22 cellular contexts compared by ENCODE assay signal in the genomic region with DNA sequence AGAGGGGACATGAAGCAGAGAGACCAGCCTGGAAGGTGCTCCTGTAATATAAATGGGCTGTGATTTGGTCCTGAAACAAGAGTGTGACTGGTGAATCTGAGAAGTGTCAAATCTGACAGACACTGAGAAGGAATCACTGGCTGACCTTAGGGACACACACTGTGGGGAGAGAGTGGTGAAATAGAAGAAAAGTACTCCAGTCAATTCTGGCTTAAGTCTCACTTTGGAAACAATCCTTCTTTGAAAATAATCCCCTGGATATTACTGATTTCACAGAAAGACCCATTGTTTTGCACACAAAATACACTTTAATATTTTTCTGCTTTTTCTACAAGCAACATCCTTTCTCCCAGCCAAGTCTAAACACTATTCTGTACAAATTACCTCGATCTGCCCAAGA.
DNase-seq lines count a peak whose midpoint lies in the region; ATAC-seq and TF ChIP-seq lines count a peak whose summit lies in the region.
"Had no signal": no experiment of that assay in that cellular context is flagged by ENCODE, and none has a peak within 500 bp of the region (broad histone marks: within the 10 kb centered on the region; RNA-seq: fewer than 3 reads in every experiment).

No MANE protein-coding gene starts in this region.

- H3K27ac ChIP-seq in cingulate gyrus (ENCODE audit: low read depth, low read length): peak overlapping the region; percentile 49
- H3K27ac ChIP-seq: BLaER1, RWPE1, SJCRH30 had no signal

- H3K4me1 Mint-ChIP-seq in nephron: peaks cover 33% of the 10 kb centered on the region
- peaks cover 34% of the 10 kb centered on the region for H3K4me1 Mint-ChIP-seq in activated CD4-positive, alpha-beta T cell treated with anti-CD3 and anti-CD28 coated beads, Interleukin-2, amount 10 ng/mL, durations not matched to agents 7 days and 5 days

- intact Hi-C loops in left ventricle myocardium superior (cut with micrococcal nuclease) (no loop called here), Right ventricle myocardium inferior (cut with DNase I) (no loop called here)

- no peaks in the 10 kb centered on the region for H3K9me3 Mint-ChIP-seq in nephron
- no peaks in the 10 kb centered on the region for H3K9me3 Mint-ChIP-seq in activated CD4-positive, alpha-beta T cell treated with anti-CD3 and anti-CD28 coated beads, Interleukin-2, amount 10 ng/mL, durations not matched to agents 7 days and 5 days
- H3K9me3 Mint-ChIP-seq: CD4-positive, alpha-beta memory T cell had no signal

- no peaks in the 10 kb centered on the region for H3K36me3 Mint-ChIP-seq in nephron (ENCODE audit: low read depth)
- peaks cover 4% of the 10 kb centered on the region for H3K36me3 Mint-ChIP-seq in activated CD4-positive, alpha-beta T cell treated with anti-CD3 and anti-CD28 coated beads, Interleukin-2, amount 10 ng/mL, durations not matched to agents 7 days and 5 days (ENCODE audit: low read depth)

- H3K27ac Mint-ChIP-seq in nephron: peak overlapping the region in 2 of 3 experiments; percentile 10 to 12
- H3K27ac Mint-ChIP-seq in activated CD4-positive, alpha-beta T cell treated with anti-CD3 and anti-CD28 coated beads, Interleukin-2, amount 10 ng/mL, durations not matched to agents 7 days and 5 days: no peak overlapping the region
- H3K27ac Mint-ChIP-seq: CD4-positive, alpha-beta memory T cell had no signal

- H3K27me3 Mint-ChIP-seq in nephron (ENCODE audit: low read depth): no peaks in the 10 kb centered on the region
- H3K27me3 Mint-ChIP-seq in activated CD4-positive, alpha-beta T cell treated with anti-CD3 and anti-CD28 coated beads, Interleukin-2, amount 10 ng/mL, durations not matched to agents 7 days and 5 days: no peaks in the 10 kb centered on the region
- H3K27me3 Mint-ChIP-seq: CD4-positive, alpha-beta memory T cell had no signal

- H3K4me3 Mint-ChIP-seq in nephron: no peak overlapping the region
- H3K4me3 Mint-ChIP-seq in activated CD4-positive, alpha-beta T cell treated with anti-CD3 and anti-CD28 coated beads, Interleukin-2, amount 10 ng/mL, durations not matched to agents 7 days and 5 days: no peak overlapping the region
- H3K4me3 Mint-ChIP-seq: CD4-positive, alpha-beta memory T cell had no signal

- CTCF ChIA-PET in activated CD4-positive, alpha-beta T cell treated with anti-CD3 and anti-CD28 coated beads, Interleukin-2, amount 10 ng/mL, durations not matched to agents 7 days and 5 days (lab: Charles Lee): no interaction called here

- no peak for DNase-seq in left ventricle myocardium superior
- DNase-seq in Right ventricle myocardium inferior (ENCODE audit: missing footprints): no peak
- no peak for DNase-seq in AG08395 (ENCODE audit: low spot score)
- DNase-seq in SKM-1 treated with dmso at 0.1 percent for 144 hours (lab: John Stamatoyannopoulos, UW; ENCODE audit: unreplicated experiment): no peak
- DNase-seq in activated CD4-positive, alpha-beta T cell treated with anti-CD3 and anti-CD28 coated beads, Interleukin-2, amount 10 ng/mL, durations not matched to agents 7 days and 5 days: no peak
- DNase-seq: CD4-positive, alpha-beta memory T cell; DMS153; GDM1; GOT3; KG1; MV-4-11; NCI-H187 treated with DMSO at 0.1 percent for 48 hours; NCI-H226; NCI-H524; PC-3; SJCRH30 had no signal

- ATAC-seq in left ventricle myocardium superior (peak; percentile 32), Right ventricle myocardium inferior (no peak), HG02798 (IDR thresholded peaks at IDR 0.05; ENCODE audit: poor library complexity, unreplicated experiment) (no peak)
- ATAC-seq: HepG2, PC-3 had no signal

- TF ChIP-seq CTCF in nephron (IDR thresholded peaks at IDR 0.05; ENCODE audit: unreplicated experiment in 3 of 3): no peak

- POLR2A ChIA-PET in activated CD4-positive, alpha-beta T cell treated with anti-CD3 and anti-CD28 coated beads, Interleukin-2, amount 10 ng/mL, durations not matched to agents 7 days and 5 days (lab: Charles Lee): no interaction called here
